1 cellular context compared by ENCODE assay signal in the genomic region with DNA sequence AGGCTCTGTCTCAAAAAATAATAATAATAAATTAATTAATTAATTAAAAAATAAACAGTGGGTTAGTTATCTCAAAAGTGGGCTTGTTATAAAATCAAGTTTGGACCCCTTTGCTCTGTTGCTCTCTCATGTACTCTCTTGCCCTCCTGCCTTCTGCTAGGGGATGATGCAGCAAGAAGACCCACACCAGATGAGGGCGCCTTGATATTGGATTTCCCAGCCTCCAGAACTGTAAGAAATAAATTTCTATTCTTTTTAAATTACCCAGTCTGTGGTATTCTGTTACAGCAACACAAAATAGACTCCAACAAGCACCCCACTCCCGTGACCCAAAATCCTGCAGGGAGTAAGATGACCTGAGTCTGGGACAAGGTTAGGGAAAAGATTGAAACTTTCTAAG.
TF ChIP-seq lines count a peak whose summit lies in the region.

No MANE protein-coding gene starts in this region.

TF ChIP-seq in A549, 52 proteins besides CTCF, POLR2A, EP300 and RAD21 (continued from another document):
- TF ChIP-seq, protein P1, sequence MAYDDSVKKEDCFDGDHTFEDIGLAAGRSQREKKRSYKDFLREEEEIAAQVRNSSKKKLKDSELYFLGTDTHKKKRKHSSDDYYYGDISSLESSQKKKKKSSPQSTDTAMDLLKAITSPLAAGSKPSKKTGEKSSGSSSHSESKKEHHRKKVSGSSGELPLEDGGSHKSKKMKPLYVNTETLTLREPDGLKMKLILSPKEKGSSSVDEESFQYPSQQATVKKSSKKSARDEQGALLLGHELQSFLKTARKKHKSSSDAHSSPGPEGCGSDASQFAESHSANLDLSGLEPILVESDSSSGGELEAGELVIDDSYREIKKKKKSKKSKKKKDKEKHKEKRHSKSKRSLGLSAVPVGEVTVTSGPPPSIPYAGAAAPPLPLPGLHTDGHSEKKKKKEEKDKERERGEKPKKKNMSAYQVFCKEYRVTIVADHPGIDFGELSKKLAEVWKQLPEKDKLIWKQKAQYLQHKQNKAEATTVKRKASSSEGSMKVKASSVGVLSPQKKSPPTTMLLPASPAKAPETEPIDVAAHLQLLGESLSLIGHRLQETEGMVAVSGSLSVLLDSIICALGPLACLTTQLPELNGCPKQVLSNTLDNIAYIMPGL (CRISPR knock-in tag; IDR thresholded peaks at IDR 0.05; ENCODE audit: borderline replicate concordance), result no peak
- TF ChIP-seq JUNB (IDR thresholded peaks at IDR 0.05), result no peak
- no peak for TF ChIP-seq EHF (CRISPR knock-in tag; IDR thresholded peaks at IDR 0.05)
- TF ChIP-seq BCL3 (IDR thresholded peaks at IDR 0.05), result no peak
- no peak for TF ChIP-seq FOXS1 (CRISPR knock-in tag; IDR thresholded peaks at IDR 0.05)
- no peak for TF ChIP-seq KDM5A (IDR thresholded peaks at IDR 0.05)
- no peak for TF ChIP-seq ZNF302 (CRISPR knock-in tag; IDR thresholded peaks at IDR 0.05)
- no peak for TF ChIP-seq HES2 (IDR thresholded peaks at IDR 0.05)
- TF ChIP-seq CBX2 (IDR thresholded peaks at IDR 0.05; ENCODE audit: borderline replicate concordance, low read depth), result no peak
- TF ChIP-seq ZFP36 (IDR thresholded peaks at IDR 0.05; ENCODE audit: borderline replicate concordance, partially characterized antibody), result no peak
TF ChIP-seq in A549: peak in this region for 0.
